ENCODE assay signal across 1 cellular context in the genomic region with DNA sequence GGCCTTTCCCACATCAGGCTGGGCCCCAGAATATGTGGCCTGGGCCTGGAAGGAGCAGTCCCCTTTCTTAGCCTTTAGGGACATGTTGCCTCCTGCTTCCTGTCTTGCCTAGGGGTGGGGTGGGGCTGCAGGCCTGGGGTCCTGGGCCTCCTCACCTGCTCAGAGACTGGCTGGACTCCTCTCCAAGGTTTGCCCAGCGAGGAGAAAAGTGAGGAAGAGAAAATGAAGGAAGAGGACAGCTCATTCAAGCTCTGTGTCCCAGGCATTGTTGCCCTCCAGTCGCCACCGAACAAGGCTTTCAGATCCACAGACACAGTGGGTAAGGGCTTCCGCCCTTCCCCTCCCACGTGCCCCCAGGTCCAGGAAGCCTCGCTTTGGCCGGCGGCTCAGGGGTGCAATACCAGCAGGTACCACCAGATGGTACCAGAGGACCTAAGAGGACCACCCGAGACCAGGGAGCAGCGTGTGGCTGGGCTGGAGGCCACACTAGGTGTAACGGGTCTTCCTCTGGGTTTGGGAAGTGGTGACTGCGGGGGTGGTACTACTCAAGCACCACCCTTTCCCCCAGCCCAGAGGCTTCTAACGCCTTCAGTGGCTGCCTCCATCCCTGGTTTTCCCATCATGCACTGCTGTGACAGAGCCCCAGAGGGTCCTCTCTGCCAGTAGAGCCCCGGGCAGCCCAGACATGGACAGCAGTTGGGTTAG.
TF ChIP-seq lines count a peak whose summit lies in the region.

No MANE protein-coding gene starts in this region.

TF ChIP-seq in GM12878, 131 proteins besides CTCF, POLR2A, EP300 and RAD21 (continued from another document and continues in another):
- TF ChIP-seq E4F1 (IDR thresholded peaks at IDR 0.05; ENCODE audit: borderline replicate concordance, partially characterized antibody) (no peak), SMC3 (IDR thresholded peaks at IDR 0.05; ENCODE audit: borderline replicate concordance, low read length) (peak; percentile 73), ZBTB4 (CRISPR knock-in tag; IDR thresholded peaks at IDR 0.05) (no peak), NBN (IDR thresholded peaks at IDR 0.05) (0 out of 2 replicates have a peak, but pooled peaks have one; percentile 35), MXI1 (IDR thresholded peaks at IDR 0.05; ENCODE audit: low read depth, low read length) (peak; percentile 29; the same call in 1 of the 2 replicates), YY1 (IDR thresholded peaks at IDR 0.05; ENCODE audit: low read depth, low read length) (peak; percentile 48; the same call in 1 of the 2 replicates), DPF2 (IDR thresholded peaks at IDR 0.05) (peak; percentile 21; the same call in 1 of the 2 replicates), MEF2B (IDR thresholded peaks at IDR 0.05; ENCODE audit: partially characterized antibody, poor library complexity, severe bottlenecking) (peak; percentile 47), IRF4 (IDR thresholded peaks at IDR 0.05; ENCODE audit: low read depth, low read length) (0 out of 2 replicates have a peak, but pooled peaks have one; percentile 53), ZNF274 (IDR thresholded peaks at IDR 0.05; ENCODE audit: insufficient read depth, insufficient read length) (no peak), RAD51 (IDR thresholded peaks at IDR 0.05) (peak; percentile 87), IKZF1 (conservative IDR thresholded peaks at IDR 0.05) (peak; percentile 73), POLR2AphosphoS5 (IDR thresholded peaks at IDR 0.05; ENCODE audit: low read length) (peak; percentile 51; the same call in 1 of the 2 replicates), RELA (IDR thresholded peaks at IDR 0.05; ENCODE audit: borderline replicate concordance, partially characterized antibody) (peak; percentile 50), BCL11A (IDR thresholded peaks at IDR 0.05; ENCODE audit: low read depth, low read length) (no peak), USF1 (IDR thresholded peaks at IDR 0.05; ENCODE audit: borderline replicate concordance, extremely low read length, insufficient read depth, low read depth, low read length) (peak; percentile 84), CBFB (IDR thresholded peaks at IDR 0.05; ENCODE audit: low read depth) (no peak), ATF3 (IDR thresholded peaks at IDR 0.05; ENCODE audit: borderline replicate concordance, extremely low read depth, low read depth, low read length) (peak; percentile 43; the same call in 1 of the 2 replicates), MLLT1 (IDR thresholded peaks at IDR 0.05) (0 out of 2 replicates have a peak, but pooled peaks have one; percentile 25), CBX3 (IDR thresholded peaks at IDR 0.05; ENCODE audit: borderline replicate concordance, low read depth) (no peak), RUNX3 (IDR thresholded peaks at IDR 0.05; ENCODE audit: low read length) (peak; percentile 56), WRNIP1 (IDR thresholded peaks at IDR 0.05; ENCODE audit: borderline replicate concordance, low read depth, low read length) (0 out of 2 replicates have a peak, but pooled peaks have one; percentile 37), ATF7 (IDR thresholded peaks at IDR 0.05; ENCODE audit: low read depth) (no peak), NFIC (IDR thresholded peaks at IDR 0.05; ENCODE audit: low read depth, low read length) (no peak)
- TF ChIP-seq, protein P1, sequence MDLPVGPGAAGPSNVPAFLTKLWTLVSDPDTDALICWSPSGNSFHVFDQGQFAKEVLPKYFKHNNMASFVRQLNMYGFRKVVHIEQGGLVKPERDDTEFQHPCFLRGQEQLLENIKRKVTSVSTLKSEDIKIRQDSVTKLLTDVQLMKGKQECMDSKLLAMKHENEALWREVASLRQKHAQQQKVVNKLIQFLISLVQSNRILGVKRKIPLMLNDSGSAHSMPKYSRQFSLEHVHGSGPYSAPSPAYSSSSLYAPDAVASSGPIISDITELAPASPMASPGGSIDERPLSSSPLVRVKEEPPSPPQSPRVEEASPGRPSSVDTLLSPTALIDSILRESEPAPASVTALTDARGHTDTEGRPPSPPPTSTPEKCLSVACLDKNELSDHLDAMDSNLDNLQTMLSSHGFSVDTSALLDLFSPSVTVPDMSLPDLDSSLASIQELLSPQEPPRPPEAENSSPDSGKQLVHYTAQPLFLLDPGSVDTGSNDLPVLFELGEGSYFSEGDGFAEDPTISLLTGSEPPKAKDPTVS (IDR thresholded peaks at IDR 0.05; ENCODE audit: low read depth, low read length): no peak
- TF ChIP-seq, protein P2, sequence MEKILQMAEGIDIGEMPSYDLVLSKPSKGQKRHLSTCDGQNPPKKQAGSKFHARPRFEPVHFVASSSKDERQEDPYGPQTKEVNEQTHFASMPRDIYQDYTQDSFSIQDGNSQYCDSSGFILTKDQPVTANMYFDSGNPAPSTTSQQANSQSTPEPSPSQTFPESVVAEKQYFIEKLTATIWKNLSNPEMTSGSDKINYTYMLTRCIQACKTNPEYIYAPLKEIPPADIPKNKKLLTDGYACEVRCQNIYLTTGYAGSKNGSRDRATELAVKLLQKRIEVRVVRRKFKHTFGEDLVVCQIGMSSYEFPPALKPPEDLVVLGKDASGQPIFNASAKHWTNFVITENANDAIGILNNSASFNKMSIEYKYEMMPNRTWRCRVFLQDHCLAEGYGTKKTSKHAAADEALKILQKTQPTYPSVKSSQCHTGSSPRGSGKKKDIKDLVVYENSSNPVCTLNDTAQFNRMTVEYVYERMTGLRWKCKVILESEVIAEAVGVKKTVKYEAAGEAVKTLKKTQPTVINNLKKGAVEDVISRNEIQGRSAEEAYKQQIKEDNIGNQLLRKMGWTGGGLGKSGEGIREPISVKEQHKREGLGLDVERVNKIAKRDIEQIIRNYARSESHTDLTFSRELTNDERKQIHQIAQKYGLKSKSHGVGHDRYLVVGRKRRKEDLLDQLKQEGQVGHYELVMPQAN (conservative IDR thresholded peaks at IDR 0.05): 0 out of 2 replicates have a peak, but pooled peaks have one; percentile 26
- TF ChIP-seq, protein P3, sequence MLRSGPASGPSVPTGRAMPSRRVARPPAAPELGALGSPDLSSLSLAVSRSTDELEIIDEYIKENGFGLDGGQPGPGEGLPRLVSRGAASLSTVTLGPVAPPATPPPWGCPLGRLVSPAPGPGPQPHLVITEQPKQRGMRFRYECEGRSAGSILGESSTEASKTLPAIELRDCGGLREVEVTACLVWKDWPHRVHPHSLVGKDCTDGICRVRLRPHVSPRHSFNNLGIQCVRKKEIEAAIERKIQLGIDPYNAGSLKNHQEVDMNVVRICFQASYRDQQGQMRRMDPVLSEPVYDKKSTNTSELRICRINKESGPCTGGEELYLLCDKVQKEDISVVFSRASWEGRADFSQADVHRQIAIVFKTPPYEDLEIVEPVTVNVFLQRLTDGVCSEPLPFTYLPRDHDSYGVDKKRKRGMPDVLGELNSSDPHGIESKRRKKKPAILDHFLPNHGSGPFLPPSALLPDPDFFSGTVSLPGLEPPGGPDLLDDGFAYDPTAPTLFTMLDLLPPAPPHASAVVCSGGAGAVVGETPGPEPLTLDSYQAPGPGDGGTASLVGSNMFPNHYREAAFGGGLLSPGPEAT (IDR thresholded peaks at IDR 0.05; ENCODE audit: low read depth): peak; percentile 31; the same call in 1 of the 2 replicates
- TF ChIP-seq, protein P4, sequence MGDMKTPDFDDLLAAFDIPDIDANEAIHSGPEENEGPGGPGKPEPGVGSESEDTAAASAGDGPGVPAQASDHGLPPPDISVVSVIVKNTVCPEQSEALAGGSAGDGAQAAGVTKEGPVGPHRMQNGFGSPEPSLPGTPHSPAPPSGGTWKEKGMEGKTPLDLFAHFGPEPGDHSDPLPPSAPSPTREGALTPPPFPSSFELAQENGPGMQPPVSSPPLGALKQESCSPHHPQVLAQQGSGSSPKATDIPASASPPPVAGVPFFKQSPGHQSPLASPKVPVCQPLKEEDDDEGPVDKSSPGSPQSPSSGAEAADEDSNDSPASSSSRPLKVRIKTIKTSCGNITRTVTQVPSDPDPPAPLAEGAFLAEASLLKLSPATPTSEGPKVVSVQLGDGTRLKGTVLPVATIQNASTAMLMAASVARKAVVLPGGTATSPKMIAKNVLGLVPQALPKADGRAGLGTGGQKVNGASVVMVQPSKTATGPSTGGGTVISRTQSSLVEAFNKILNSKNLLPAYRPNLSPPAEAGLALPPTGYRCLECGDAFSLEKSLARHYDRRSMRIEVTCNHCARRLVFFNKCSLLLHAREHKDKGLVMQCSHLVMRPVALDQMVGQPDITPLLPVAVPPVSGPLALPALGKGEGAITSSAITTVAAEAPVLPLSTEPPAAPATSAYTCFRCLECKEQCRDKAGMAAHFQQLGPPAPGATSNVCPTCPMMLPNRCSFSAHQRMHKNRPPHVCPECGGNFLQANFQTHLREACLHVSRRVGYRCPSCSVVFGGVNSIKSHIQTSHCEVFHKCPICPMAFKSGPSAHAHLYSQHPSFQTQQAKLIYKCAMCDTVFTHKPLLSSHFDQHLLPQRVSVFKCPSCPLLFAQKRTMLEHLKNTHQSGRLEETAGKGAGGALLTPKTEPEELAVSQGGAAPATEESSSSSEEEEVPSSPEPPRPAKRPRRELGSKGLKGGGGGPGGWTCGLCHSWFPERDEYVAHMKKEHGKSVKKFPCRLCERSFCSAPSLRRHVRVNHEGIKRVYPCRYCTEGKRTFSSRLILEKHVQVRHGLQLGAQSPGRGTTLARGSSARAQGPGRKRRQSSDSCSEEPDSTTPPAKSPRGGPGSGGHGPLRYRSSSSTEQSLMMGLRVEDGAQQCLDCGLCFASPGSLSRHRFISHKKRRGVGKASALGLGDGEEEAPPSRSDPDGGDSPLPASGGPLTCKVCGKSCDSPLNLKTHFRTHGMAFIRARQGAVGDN (IDR thresholded peaks at IDR 0.05): peak; percentile 91
